Comparison of ENCODE assay signal across 11 cellular contexts in genomic region chr14:65879218-65880009, GRCh38.
DNase-seq lines count a peak whose midpoint lies in the region; ATAC-seq and TF ChIP-seq lines count a peak whose summit lies in the region.
"Had no signal": no experiment of that assay in that cellular context is flagged by ENCODE, and none has a peak within 500 bp of the region (broad histone marks: within the 10 kb centered on the region; RNA-seq: fewer than 3 reads in every experiment).

No MANE protein-coding gene starts in this region.

- H3K4me1 ChIP-seq in RWPE2 (ENCODE audit: insufficient read depth, poor library complexity, severe bottlenecking) (no peaks in the 10 kb centered on the region), uterus (no peaks in the 10 kb centered on the region)
- H3K4me1 ChIP-seq: spleen had no signal

- H3K27me3 ChIP-seq in RWPE2 (ENCODE audit: insufficient read depth, poor library complexity, severe bottlenecking), result peaks cover 15% of the 10 kb centered on the region
- H3K27me3 ChIP-seq in uterus, result no peaks in the 10 kb centered on the region
- H3K27me3 ChIP-seq: spleen had no signal

- H3K4me3 Mint-ChIP-seq in progenitor cell of endocrine pancreas (ENCODE audit: low read depth), result no peak overlapping the region
- H3K4me3 Mint-ChIP-seq: memory B cell had no signal

- peak; percentile 99 for ATAC-seq in RWPE2 (ENCODE audit: low read depth)

- no peak overlapping the region for H3K4me3 ChIP-seq in RWPE2 (ENCODE audit: severe bottlenecking)
- no peak overlapping the region for H3K4me3 ChIP-seq in fibroblast of the aortic adventitia (ENCODE audit: low read depth, low read length)
- no peak overlapping the region for H3K4me3 ChIP-seq in uterus
- H3K4me3 ChIP-seq: spleen had no signal

- H3K36me3 ChIP-seq in RWPE2 (ENCODE audit: low read depth), result no peaks in the 10 kb centered on the region
- no peaks in the 10 kb centered on the region for H3K36me3 ChIP-seq in uterus
- H3K36me3 ChIP-seq: spleen had no signal

- TF ChIP-seq POLR2A in erythroblast (IDR thresholded peaks at IDR 0.05; ENCODE audit: low read length) (no peak), uterus (IDR thresholded peaks at IDR 0.05) (no peak)

- DNase-seq in CD1c-positive myeloid dendritic cell (ENCODE audit: extremely low spot score) (peak; percentile 16), HCEC 1CT (peak; percentile 63), RWPE2 (ENCODE audit: low spot score) (no peak), fibroblast of the aortic adventitia (ENCODE audit: low read depth) (peak; percentile 88), erythroblast (lab: John Stamatoyannopoulos, UW) (no peak), uterus (no peak), progenitor cell of endocrine pancreas (ENCODE audit: low spot score, unreplicated experiment) (no peak)
- no peak for DNase-seq in stimulated activated CD4-positive, alpha-beta T cell treated with anti-CD3 and anti-CD28 coated beads, Interleukin-1b, Interleukin-23, amount 100 ng/mL, for 48 hours
- DNase-seq: NCI-H1417, spleen had no signal

- H3K27ac Mint-ChIP-seq in progenitor cell of endocrine pancreas, result no peak overlapping the region
- H3K27ac Mint-ChIP-seq: memory B cell had no signal

- TF ChIP-seq CTCF in RWPE2 (IDR thresholded peaks at IDR 0.05; ENCODE audit: poor library complexity, severe bottlenecking), result no peak
- TF ChIP-seq CTCF in fibroblast of the aortic adventitia (IDR thresholded peaks at IDR 0.05; ENCODE audit: insufficient read depth, low read length), result no peak
- no peak for TF ChIP-seq CTCF in uterus (IDR thresholded peaks at IDR 0.05)
- no peak for TF ChIP-seq CTCF in progenitor cell of endocrine pancreas (IDR thresholded peaks at IDR 0.05; ENCODE audit: unreplicated experiment)

- H3K9me3 Mint-ChIP-seq in progenitor cell of endocrine pancreas (ENCODE audit: low read depth), result peaks cover 15% of the 10 kb centered on the region

- no peaks in the 10 kb centered on the region for H3K27me3 Mint-ChIP-seq in progenitor cell of endocrine pancreas

- intact Hi-C loops in uterus (cut with DNase I; ENCODE audit: low total_unique reads), result no loop called here

- no peak overlapping the region for H3K27ac ChIP-seq in RWPE2 (ENCODE audit: poor library complexity, severe bottlenecking)
- no peak overlapping the region for H3K27ac ChIP-seq in uterus
- H3K27ac ChIP-seq: spleen had no signal

- H3K9me3 ChIP-seq in RWPE2 (ENCODE audit: severe bottlenecking) (no peaks in the 10 kb centered on the region), uterus (no peaks in the 10 kb centered on the region)

- H3K4me1 Mint-ChIP-seq in progenitor cell of endocrine pancreas (ENCODE audit: low read depth), result no peaks in the 10 kb centered on the region
- H3K4me1 Mint-ChIP-seq: memory B cell had no signal

- no peaks in the 10 kb centered on the region for H3K36me3 Mint-ChIP-seq in progenitor cell of endocrine pancreas (ENCODE audit: insufficient read depth)

Comparison
In these comparisons a context has a peak if more than half of its experiments do, and no peak if none do; other contexts are left out.
1. DNase-seq: peak in CD1c-positive myeloid dendritic cell (single experiment), HCEC 1CT (single experiment) and fibroblast of the aortic adventitia (single experiment); none in RWPE2 (single experiment), erythroblast (0 of 2), stimulated activated CD4-positive, alpha-beta T cell treated with anti-CD3 and anti-CD28 coated beads, Interleukin-1b, Interleukin-23, amount 100 ng/mL, for 48 hours (single experiment), uterus (0 of 2) and progenitor cell of endocrine pancreas (single experiment).